In genomic region chr5:178112545-178112944, GRCh38 we compare ENCODE assay signal across 10 cellular contexts. TPM values are rescaled to one million over a fixed set of nuclear protein-coding genes. Genes with fewer than 3 reads are reported as not detected.
DNase-seq lines count a peak whose midpoint lies in the region; ATAC-seq and TF ChIP-seq lines count a peak whose summit lies in the region.
"Had no signal": no experiment of that assay in that cellular context is flagged by ENCODE, and none has a peak within 500 bp of the region (broad histone marks: within the 10 kb centered on the region; RNA-seq: fewer than 3 reads in every experiment).

No MANE protein-coding gene starts in this region.

- TF ChIP-seq CTCF in WTC11 (IDR thresholded peaks at IDR 0.05) (no peak), hepatocyte (IDR thresholded peaks at IDR 0.05; ENCODE audit: poor library complexity) (no peak), suprapubic skin (IDR thresholded peaks at IDR 0.05) (no peak)

- H3K27me3 ChIP-seq in hepatocyte (peaks cover 16% of the 10 kb centered on the region), suprapubic skin (peaks cover 41% of the 10 kb centered on the region)
- H3K27me3 ChIP-seq: thyroid gland had no signal

- H4K20me1 ChIP-seq in hepatocyte (ENCODE audit: insufficient read depth, poor library complexity, severe bottlenecking): no peaks in the 10 kb centered on the region

- DNase-seq in activated naive CD4-positive, alpha-beta T cell treated with anti-CD3 and anti-CD28 coated beads, Interleukin-2, amount 10 ng/mL, durations not matched to agents 7 days and 5 days: no peak
- no peak for DNase-seq in activated naive CD4-positive, alpha-beta T cell (lab: John Stamatoyannopoulos, UW)
- DNase-seq in WTC11 (ENCODE audit: low spot score): no peak
- no peak for DNase-seq in hepatocyte (ENCODE audit: low spot score)
- no peak for DNase-seq in suprapubic skin (ENCODE audit: low spot score in 2 of 2)
- DNase-seq in NCI-H82 treated with DMSO at 0.1 percent for 48 hours (lab: John Stamatoyannopoulos, UW; ENCODE audit: unreplicated experiment): no peak
- DNase-seq: NK-92 treated with Interleukin-12 subunit alpha and Interleukin-12 subunit beta, amount 100 ng/mL, for 24 hours had no signal

- peak overlapping the region; percentile 22 for H3K27ac Mint-ChIP-seq in activated naive CD4-positive, alpha-beta T cell treated with anti-CD3 and anti-CD28 coated beads, Interleukin-2, amount 10 ng/mL, durations not matched to agents 7 days and 5 days
- peak overlapping the region; percentile 94 for H3K27ac Mint-ChIP-seq in WTC11

- CTCF ChIA-PET in activated naive CD4-positive, alpha-beta T cell treated with anti-CD3 and anti-CD28 coated beads, Interleukin-2, amount 10 ng/mL, durations not matched to agents 7 days and 5 days (lab: Charles Lee): no interaction called here
- CTCF ChIA-PET in WTC11 (lab: Charles Lee): interaction anchor here (0.7 kb wide), 1 partner anchor 8 kb away, joined by 3 read pairs; no protein-coding TSS in a partner anchor

- ATAC-seq in WTC11 (no peak), HG03457 (IDR thresholded peaks at IDR 0.05; ENCODE audit: unreplicated experiment) (no peak), GM21360 (IDR thresholded peaks at IDR 0.05; ENCODE audit: unreplicated experiment) (no peak)

- H3K9me3 ChIP-seq in hepatocyte (ENCODE audit: low read depth): no peaks in the 10 kb centered on the region
- no peaks in the 10 kb centered on the region for H3K9me3 ChIP-seq in suprapubic skin
- H3K9me3 ChIP-seq: thyroid gland had no signal

- H3K9me2 ChIP-seq in hepatocyte (replicated peaks; ENCODE audit: insufficient read depth): no peaks in the 10 kb centered on the region

- peak overlapping the region; percentile 71 for H3K4me3 Mint-ChIP-seq in activated naive CD4-positive, alpha-beta T cell treated with anti-CD3 and anti-CD28 coated beads, Interleukin-2, amount 10 ng/mL, durations not matched to agents 7 days and 5 days
- H3K4me3 Mint-ChIP-seq in WTC11: peak overlapping the region; percentile 76

- no peaks in the 10 kb centered on the region for H3K9me3 Mint-ChIP-seq in activated naive CD4-positive, alpha-beta T cell treated with anti-CD3 and anti-CD28 coated beads, Interleukin-2, amount 10 ng/mL, durations not matched to agents 7 days and 5 days
- peaks cover 5% of the 10 kb centered on the region; the same call in 1 of the 2 replicates for H3K9me3 Mint-ChIP-seq in WTC11

- H2AFZ ChIP-seq in hepatocyte: no peak overlapping the region

- TF ChIP-seq POLR2A in suprapubic skin (IDR thresholded peaks at IDR 0.05): no peak

- H3K4me1 ChIP-seq in hepatocyte (ENCODE audit: insufficient read depth) (peaks cover 29% of the 10 kb centered on the region), suprapubic skin (peaks cover 54% of the 10 kb centered on the region)

- H3K79me2 ChIP-seq in hepatocyte: no peaks in the 10 kb centered on the region

- H3K36me3 ChIP-seq in hepatocyte (replicated peaks; ENCODE audit: insufficient read depth, low read depth): no peaks in the 10 kb centered on the region
- H3K36me3 ChIP-seq in suprapubic skin: no peaks in the 10 kb centered on the region
- H3K36me3 ChIP-seq: thyroid gland had no signal

- peak overlapping the region; percentile 99 for H3K4me2 ChIP-seq in hepatocyte

- H3K4me3 ChIP-seq in hepatocyte: no peak overlapping the region
- H3K4me3 ChIP-seq in suprapubic skin: no peak overlapping the region

- H3K36me3 Mint-ChIP-seq in activated naive CD4-positive, alpha-beta T cell treated with anti-CD3 and anti-CD28 coated beads, Interleukin-2, amount 10 ng/mL, durations not matched to agents 7 days and 5 days: peaks cover 8% of the 10 kb centered on the region
- no peaks in the 10 kb centered on the region for H3K36me3 Mint-ChIP-seq in WTC11

- H3K27me3 Mint-ChIP-seq in activated naive CD4-positive, alpha-beta T cell treated with anti-CD3 and anti-CD28 coated beads, Interleukin-2, amount 10 ng/mL, durations not matched to agents 7 days and 5 days: peaks cover 88% of the 10 kb centered on the region
- no peaks in the 10 kb centered on the region for H3K27me3 Mint-ChIP-seq in WTC11 (ENCODE audit: low read depth)

- 89% methylated on average over 5 of the region's 5 CpGs for WGBS in hepatocyte (ENCODE audit: low lambda C conversion rate, missing lambda C conversion rate)
- WGBS in suprapubic skin: 61% methylated on average over 5 of the region's 5 CpGs

- no peak overlapping the region for H3K27ac ChIP-seq in hepatocyte
- peak overlapping the region; percentile 75 for H3K27ac ChIP-seq in suprapubic skin

- TF ChIP-seq EP300 in suprapubic skin (IDR thresholded peaks at IDR 0.05): no peak

- POLR2A ChIA-PET in WTC11 (lab: Charles Lee): no interaction called here

- H3K4me1 Mint-ChIP-seq in activated naive CD4-positive, alpha-beta T cell treated with anti-CD3 and anti-CD28 coated beads, Interleukin-2, amount 10 ng/mL, durations not matched to agents 7 days and 5 days: peaks cover 48% of the 10 kb centered on the region
- peaks cover 42% of the 10 kb centered on the region for H3K4me1 Mint-ChIP-seq in WTC11

TF ChIP-seq in WTC11, 78 proteins besides CTCF, POLR2A, EP300 and RAD21:
- peak; percentile 62; the same call in 1 of the 2 replicates for TF ChIP-seq GTF2I (CRISPR knock-in tag; conservative IDR thresholded peaks at IDR 0.05)
- no peak for TF ChIP-seq NR2C2 (CRISPR knock-in tag; IDR thresholded peaks at IDR 0.05)
- no peak for TF ChIP-seq ZNF263 (CRISPR knock-in tag; IDR thresholded peaks at IDR 0.05; ENCODE audit: low read depth)

RNA-seq across cellular contexts. Expression of gene N4BP3, which starts 0.8 kb away (rescaled TPM):
- total RNA-seq in WTC11 (2021): 40.3 to 46.2 TPM (median 41.6 TPM) in 3 replicates
- 1.4 and 2.3 TPM in 2 replicates for total RNA-seq in hepatocyte
- 1.3 and 1.6 TPM in 2 replicates for polyA plus RNA-seq in hepatocyte
- total RNA-seq in suprapubic skin: 10 to 100 TPM in 3 of 4 donors, 1 to 10 TPM in 1; 7.6 to 14.0 (median 11.7) TPM

RNA-seq across cellular contexts. Expression of gene RMND5B, which starts 18.3 kb away (rescaled TPM):
- 86.1 to 93.3 TPM (median 92.5 TPM) in 3 replicates for total RNA-seq in WTC11 (2021)
- 24.6 and 27.2 TPM in 2 replicates for total RNA-seq in hepatocyte
- polyA plus RNA-seq in hepatocyte: 33.2 and 42.2 TPM in 2 replicates
- total RNA-seq in suprapubic skin: 10 to 100 TPM; 38.6 to 60.6 (median 42.9) TPM

RNA-seq across cellular contexts. Expression of gene NHP2, which starts 41.1 kb away (rescaled TPM):
- total RNA-seq in WTC11 (2021) (263 to 269 TPM (median 264 TPM) in 3 replicates), hepatocyte (178 and 188 TPM in 2 replicates), suprapubic skin (100 to 1,000 TPM in 3 of 4 donors, 10 to 100 TPM in 1; 75.8 to 278 (median 210) TPM)
- polyA plus RNA-seq in hepatocyte: 148 and 149 TPM in 2 replicates
